Comparison of ENCODE assay signal across 1 cellular context in the genomic region with DNA sequence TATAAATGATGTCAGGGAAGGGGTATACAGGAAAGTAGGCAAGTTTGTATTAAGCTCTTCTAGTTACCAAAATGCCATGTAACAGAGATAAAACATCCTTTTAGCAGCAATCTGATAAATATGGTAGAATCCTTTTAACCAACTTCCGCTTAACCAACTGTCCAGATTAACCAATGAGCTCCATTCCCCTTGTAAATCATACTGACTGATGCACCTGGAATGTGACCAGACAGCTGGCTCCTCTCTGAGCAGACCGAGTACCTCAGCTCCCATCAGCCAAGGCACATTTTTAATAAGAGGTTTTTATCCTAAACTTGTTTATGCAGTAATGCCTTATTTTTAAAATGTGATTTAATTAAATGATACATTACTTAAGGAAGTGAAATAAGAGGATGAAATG.
TF ChIP-seq lines count a peak whose summit lies in the region.

No MANE protein-coding gene starts in this region.

TF ChIP-seq in SK-N-SH treated with all-trans-retinoic acid at 6 μM for 48 hours, 23 proteins besides CTCF, POLR2A, EP300 and RAD21 (continued from another document):
- TF ChIP-seq, protein P1, sequence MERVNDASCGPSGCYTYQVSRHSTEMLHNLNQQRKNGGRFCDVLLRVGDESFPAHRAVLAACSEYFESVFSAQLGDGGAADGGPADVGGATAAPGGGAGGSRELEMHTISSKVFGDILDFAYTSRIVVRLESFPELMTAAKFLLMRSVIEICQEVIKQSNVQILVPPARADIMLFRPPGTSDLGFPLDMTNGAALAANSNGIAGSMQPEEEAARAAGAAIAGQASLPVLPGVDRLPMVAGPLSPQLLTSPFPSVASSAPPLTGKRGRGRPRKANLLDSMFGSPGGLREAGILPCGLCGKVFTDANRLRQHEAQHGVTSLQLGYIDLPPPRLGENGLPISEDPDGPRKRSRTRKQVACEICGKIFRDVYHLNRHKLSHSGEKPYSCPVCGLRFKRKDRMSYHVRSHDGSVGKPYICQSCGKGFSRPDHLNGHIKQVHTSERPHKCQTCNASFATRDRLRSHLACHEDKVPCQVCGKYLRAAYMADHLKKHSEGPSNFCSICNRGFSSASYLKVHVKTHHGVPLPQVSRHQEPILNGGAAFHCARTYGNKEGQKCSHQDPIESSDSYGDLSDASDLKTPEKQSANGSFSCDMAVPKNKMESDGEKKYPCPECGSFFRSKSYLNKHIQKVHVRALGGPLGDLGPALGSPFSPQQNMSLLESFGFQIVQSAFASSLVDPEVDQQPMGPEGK (CRISPR knock-in tag; IDR thresholded peaks at IDR 0.05; ENCODE audit: borderline replicate concordance): no peak
TF ChIP-seq in SK-N-SH treated with all-trans-retinoic acid at 6 μM for 48 hours: peak in this region for 1.
